Comparison of ENCODE assay signal across 8 cellular contexts in the genomic region with DNA sequence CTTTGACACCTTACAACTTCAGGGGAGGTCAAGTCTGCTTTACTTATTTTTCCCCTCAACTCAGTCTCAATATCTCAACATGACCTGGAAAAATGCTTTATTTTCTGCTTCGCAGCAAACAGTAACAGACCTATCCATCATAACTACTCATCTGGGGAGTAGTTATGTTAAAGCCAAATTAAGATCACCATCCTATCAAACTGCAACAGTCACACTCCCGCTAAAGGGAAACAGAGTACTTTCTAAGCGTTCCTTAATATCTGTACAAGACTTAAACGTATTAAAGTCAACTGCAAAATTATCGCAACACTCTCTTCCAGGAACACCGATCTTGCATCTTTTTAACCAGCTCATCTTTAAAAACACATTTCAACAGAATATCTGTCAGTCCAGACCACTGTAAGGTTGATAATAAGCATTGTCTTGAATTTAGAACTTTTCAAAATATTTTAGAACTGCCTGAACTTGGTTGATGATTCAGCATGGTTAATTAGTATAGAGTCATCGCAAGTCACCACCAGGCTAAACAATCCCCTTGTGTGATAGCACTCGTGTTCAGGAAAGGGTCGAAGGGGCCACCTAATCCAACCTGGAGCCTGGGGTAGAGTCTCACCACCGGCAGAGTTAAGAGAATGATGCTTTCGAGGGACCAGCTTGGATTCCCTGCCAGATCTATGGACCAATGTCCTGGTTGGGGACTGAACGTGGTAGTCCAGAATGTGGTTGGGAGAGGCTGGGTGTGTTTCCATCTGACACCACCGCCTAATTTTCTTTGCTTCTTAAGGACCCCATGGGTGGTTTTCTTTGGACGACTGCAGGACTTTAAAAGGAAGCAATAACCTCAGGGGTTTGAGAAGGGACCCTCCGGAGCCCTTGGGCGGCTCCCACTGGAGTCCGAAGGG. TPM values are rescaled to one million over a fixed set of nuclear protein-coding genes. Genes with fewer than 3 reads are reported as not detected.
A peak's percentile ranks its signal among the peaks of the same experiment; 100 is the strongest.
DNase-seq lines count a peak whose midpoint lies in the region; ATAC-seq, FAIRE-seq and TF ChIP-seq lines count a peak whose summit lies in the region.

No MANE protein-coding gene starts in this region.

- DNase-seq in AG09309 (ENCODE audit: low read depth) = no peak
- no peak for DNase-seq in H54 (ENCODE audit: insufficient read length, low spot score)
- peak; percentile 35 for DNase-seq in UCSD-AML1 (lab: John Stamatoyannopoulos, UW; ENCODE audit: unreplicated experiment)
- DNase-seq in effector memory CD4-positive, alpha-beta T cell = no peak
- DNase-seq in naive thymus-derived CD4-positive, alpha-beta T cell = peak in 5 of 9 donors; percentile 4 to 30 (median 12)
- DNase-seq in aorta = no peak
- DNase-seq in GF-D8 (lab: John Stamatoyannopoulos, UW) = no peak

- peaks cover 15% of the 10 kb centered on the region for H3K4me1 ChIP-seq in effector memory CD4-positive, alpha-beta T cell (ENCODE audit: control insufficient read depth, insufficient read depth, low read length, poor library complexity, severe bottlenecking)
- peaks cover 4 to 5% of the 10 kb centered on the region in 2 donors for H3K4me1 ChIP-seq in naive thymus-derived CD4-positive, alpha-beta T cell (ENCODE audit: control insufficient read depth in 2 of 2, insufficient read depth in 2 of 2, low read length in 2 of 2)
- H3K4me1 ChIP-seq in aorta (ENCODE audit: control insufficient read depth in 1 of 2, insufficient read depth in 2 of 2, low read length in 2 of 2) = peaks cover 0 to 2% of the 10 kb centered on the region in 2 donors

- H3K4me1 Mint-ChIP-seq in naive thymus-derived CD4-positive, alpha-beta T cell = peaks cover 29 to 52% (median 40%) of the 10 kb centered on the region in 7 donors

- no peak for TF ChIP-seq CTCF in AG09309 (IDR thresholded peaks at IDR 0.05; ENCODE audit: control insufficient read depth, insufficient read depth, low read depth, low read length, missing control alignments)

- H3K36me3 Mint-ChIP-seq in naive thymus-derived CD4-positive, alpha-beta T cell = peaks cover 0 to 17% (median 4%) of the 10 kb centered on the region in 5 donors

- peaks cover 0 to 3% (median 0%) of the 10 kb centered on the region in 11 donors for H3K9me3 Mint-ChIP-seq in naive thymus-derived CD4-positive, alpha-beta T cell

- H3K27ac Mint-ChIP-seq in naive thymus-derived CD4-positive, alpha-beta T cell = peak overlapping the region; percentile 45 to 90 (median 83)

- POLR2A ChIA-PET in naive thymus-derived CD4-positive, alpha-beta T cell (lab: Charles Lee) = interaction anchor here (0.6 to 1.6 kb wide), 9 partner anchors 10 to 157 kb away, joined by 3 to 9 read pairs (median 3); a partner anchor contains a TSS

- intact Hi-C loops in naive thymus-derived CD4-positive, alpha-beta T cell (cut with micrococcal nuclease) = loop anchor here (1.0 to 10.0 kb wide), 23 partner anchors 8 to 1951 kb away; a partner anchor contains a TSS
- intact Hi-C loops in aorta (cut with DNase I) = loop anchor here (2.0 to 10.0 kb wide), 3 partner anchors 92 to 161 kb away; a partner anchor contains a TSS

- H3K27me3 ChIP-seq in effector memory CD4-positive, alpha-beta T cell (replicated peaks; ENCODE audit: control insufficient read depth, insufficient read depth, low read length, poor library complexity, severe bottlenecking) = no peaks in the 10 kb centered on the region
- H3K27me3 ChIP-seq in naive thymus-derived CD4-positive, alpha-beta T cell (ENCODE audit: control insufficient read depth in 2 of 2, insufficient read depth in 2 of 2, low read length in 2 of 2) = no peaks in the 10 kb centered on the region
- H3K27me3 ChIP-seq in aorta (ENCODE audit: control insufficient read depth in 1 of 2, insufficient read depth in 2 of 2, low read length in 1 of 2) = no peaks in the 10 kb centered on the region

- TF ChIP-seq POLR2A in H54 (IDR thresholded peaks at IDR 0.05; ENCODE audit: low read depth, low read length) = no peak

- H3K36me3 ChIP-seq in effector memory CD4-positive, alpha-beta T cell (ENCODE audit: control insufficient read depth, insufficient read depth, low read length) = no peaks in the 10 kb centered on the region
- peaks cover 0 to 4% (median 0%) of the 10 kb centered on the region in 3 experiments for H3K36me3 ChIP-seq in naive thymus-derived CD4-positive, alpha-beta T cell (ENCODE audit: control insufficient read depth in 2 of 3, insufficient read depth in 3 of 3, low read length in 3 of 3)
- no peaks in the 10 kb centered on the region for H3K36me3 ChIP-seq in aorta (ENCODE audit: control insufficient read depth in 1 of 2, insufficient read depth in 2 of 2, low read length in 1 of 2)

- peak overlapping the region; percentile 53 for H3K27ac ChIP-seq in effector memory CD4-positive, alpha-beta T cell (ENCODE audit: insufficient read depth, low read length, poor library complexity, severe bottlenecking)
- peak overlapping the region; percentile 69 for H3K27ac ChIP-seq in naive thymus-derived CD4-positive, alpha-beta T cell (ENCODE audit: low read depth, low read length)
- no peak overlapping the region for H3K27ac ChIP-seq in aorta (ENCODE audit: low read depth in 1 of 2, low read length in 2 of 2)

- H3K27me3 Mint-ChIP-seq in naive thymus-derived CD4-positive, alpha-beta T cell = no peaks in the 10 kb centered on the region

- no peak for ATAC-seq in naive thymus-derived CD4-positive, alpha-beta T cell
- ATAC-seq in aorta (ENCODE audit: low FRiP score) = no peak
- ATAC-seq in GM19467 (IDR thresholded peaks at IDR 0.05; ENCODE audit: unreplicated experiment) = no peak

- CTCF ChIA-PET in naive thymus-derived CD4-positive, alpha-beta T cell (lab: Charles Lee) = no interaction called here

- H3K4me3 ChIP-seq in AG09309 (ENCODE audit: control insufficient read depth, low read depth, low read length) (peak overlapping the region; percentile 78), aorta (ENCODE audit: low read length in 2 of 2) (peak overlapping the region; percentile 93 to 95)
- peak overlapping the region; percentile 75 for H3K4me3 ChIP-seq in effector memory CD4-positive, alpha-beta T cell (ENCODE audit: insufficient read depth, low read depth, low read length, poor library complexity, severe bottlenecking)
- peak overlapping the region; percentile 55 for H3K4me3 ChIP-seq in naive thymus-derived CD4-positive, alpha-beta T cell (ENCODE audit: low read length)

- FAIRE-seq in H54 (lab: Jason Lieb, UNC) = peak; percentile 45

- H3K9me3 ChIP-seq in effector memory CD4-positive, alpha-beta T cell (ENCODE audit: control insufficient read depth, low read length) = no peaks in the 10 kb centered on the region
- no peaks in the 10 kb centered on the region for H3K9me3 ChIP-seq in naive thymus-derived CD4-positive, alpha-beta T cell (ENCODE audit: control insufficient read depth in 2 of 3, low read length in 3 of 3)
- no peaks in the 10 kb centered on the region for H3K9me3 ChIP-seq in aorta (ENCODE audit: control insufficient read depth, low read length)

- peak overlapping the region; percentile 85 to 97 (median 91) for H3K4me3 Mint-ChIP-seq in naive thymus-derived CD4-positive, alpha-beta T cell

- 7 to 10% methylated on average over 16 to 17 of the region's 17 CpGs for WGBS in aorta, 2 donors

RNA-seq across cellular contexts. Expression of a gene that starts 1.0 kb away (rescaled TPM):
- 10 to 100 TPM; 19.0 to 58.1 (median 25.7) TPM for total RNA-seq in naive thymus-derived CD4-positive, alpha-beta T cell
- 10 to 100 TPM; 11.6 to 12.7 TPM for polyA plus RNA-seq in naive thymus-derived CD4-positive, alpha-beta T cell
- total RNA-seq in aorta = 10 to 100 TPM; 37.8 to 45.4 TPM
- polyA plus RNA-seq in aorta = 1 to 10 TPM; 2.3 to 3.1 TPM

Comparison
In these comparisons a context has a peak if more than half of its experiments do, and no peak if none do; other contexts are left out.
1. DNase-seq: peak in UCSD-AML1 (single experiment) and naive thymus-derived CD4-positive, alpha-beta T cell (5 of 9); none in AG09309 (single experiment), H54 (single experiment), effector memory CD4-positive, alpha-beta T cell (0 of 3), aorta (0 of 2) and GF-D8 (single experiment).
2. H3K27ac ChIP-seq: peak in effector memory CD4-positive, alpha-beta T cell (single experiment) and naive thymus-derived CD4-positive, alpha-beta T cell (single experiment); none in aorta (0 of 2).
3. Peak in every context shown above with its lines, with median percentiles within 50 percentile points of each other: H3K4me3 ChIP-seq.